ENCODE assay signal across 23 cellular contexts in the genomic region with DNA sequence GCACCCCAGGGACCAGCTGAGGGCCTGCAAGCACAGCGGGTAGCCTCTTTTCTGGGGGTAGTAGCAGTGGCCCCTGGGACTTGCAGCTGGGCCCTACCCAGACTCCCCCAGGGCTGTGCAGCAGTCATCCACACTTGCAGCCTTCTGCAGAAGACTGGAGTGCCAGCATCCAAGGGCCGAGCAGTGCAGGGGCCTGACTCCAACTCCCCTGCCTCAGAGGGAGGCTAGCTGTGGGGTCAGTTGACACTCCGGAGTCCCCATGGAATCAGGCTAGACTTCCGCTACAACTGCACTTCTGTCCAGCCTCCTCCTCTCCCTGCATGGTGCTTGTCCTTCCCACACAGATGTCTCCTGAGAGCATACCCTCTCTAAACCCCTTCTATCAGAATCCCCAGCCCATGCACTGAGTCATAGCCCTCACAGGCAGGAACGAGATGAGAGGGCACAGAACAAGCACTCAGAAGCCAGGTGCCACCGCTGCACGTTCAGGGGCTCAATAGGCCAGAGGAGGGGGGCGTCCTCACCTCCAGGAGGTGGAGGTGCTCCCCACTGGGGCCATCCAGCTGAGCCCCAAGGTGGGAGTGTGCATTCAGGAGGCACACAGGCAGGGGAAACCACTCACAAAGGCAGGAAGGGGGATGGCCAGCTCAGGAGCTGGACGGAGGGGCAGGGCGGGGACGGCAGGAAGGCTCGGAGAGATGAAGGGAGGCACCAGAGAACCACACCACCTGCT. TPM values are rescaled to one million over a fixed set of nuclear protein-coding genes. Genes with fewer than 3 reads are reported as not detected.
DNase-seq lines count a peak whose midpoint lies in the region; ATAC-seq, FAIRE-seq and TF ChIP-seq lines count a peak whose summit lies in the region.
"Had no signal": no experiment of that assay in that cellular context is flagged by ENCODE, and none has a peak within 500 bp of the region (broad histone marks: within the 10 kb centered on the region; RNA-seq: fewer than 3 reads in every experiment).

No MANE protein-coding gene starts in this region.

- H3K4me3 Mint-ChIP-seq in osteocyte (ENCODE audit: unreplicated experiment): no peak overlapping the region
- H3K4me3 Mint-ChIP-seq: HFFc6, mesothelial cell of epicardium, natural killer cell had no signal

- no peaks in the 10 kb centered on the region for H4K20me1 ChIP-seq in SK-N-SH (ENCODE audit: insufficient read depth)

- H3K79me2 ChIP-seq in SK-N-SH (ENCODE audit: insufficient read depth): no peaks in the 10 kb centered on the region

- DNase-seq in SK-N-SH (peak; percentile 25), GM12892 (ENCODE audit: insufficient read length) (peak; percentile 22), coronary artery (ENCODE audit: low spot score) (peak; percentile 63), osteocyte (ENCODE audit: extremely low spot score, unreplicated experiment) (peak; percentile 79), NCI-H1092 (lab: John Stamatoyannopoulos, UW) (no peak), MG63 (no peak)
- no peak for DNase-seq in stimulated activated CD4-positive, alpha-beta T cell treated with anti-CD3 and anti-CD28 coated beads, Interleukin-15, amount 100 ng/mL, for 24 hours
- DNase-seq: activated CD4-positive, alpha-beta T cell treated with anti-CD3 and anti-CD28 coated beads, Interleukin-2, amount 50 U/mL, for 1 hour; activated CD8-positive, alpha-beta memory T cell treated with anti-CD3 and anti-CD28 coated beads, Interleukin-2, amount 50 U/mL, for 4 hours; activated gamma-delta T cell; brain microvascular endothelial cell; GDM1; HFFc6; NK-92 treated with Interleukin-12 subunit alpha and Interleukin-12 subunit beta, amount 100 ng/mL, for 24 hours; WERI-Rb-1 had no signal

- H3K4me2 ChIP-seq in SK-N-SH: no peak overlapping the region
- H3K4me2 ChIP-seq: A549, KMS-11 had no signal

- no peak for TF ChIP-seq CTCF in SK-N-SH (IDR thresholded peaks at IDR 0.05)
- no peak for TF ChIP-seq CTCF in coronary artery (IDR thresholded peaks at IDR 0.05)
- no peak for TF ChIP-seq CTCF in osteocyte (IDR thresholded peaks at IDR 0.05)

- no peak overlapping the region for H3K27ac Mint-ChIP-seq in osteocyte (ENCODE audit: unreplicated experiment)
- H3K27ac Mint-ChIP-seq: HFFc6, mesothelial cell of epicardium, natural killer cell had no signal

- CTCF ChIA-PET in SK-N-SH (lab: Yijun Ruan, JAX): interaction anchor here (0.5 to 2.5 kb wide), 3 partner anchors 33 to 215 kb away, joined by 3 to 11 read pairs (median 3); no protein-coding TSS in a partner anchor

- H3K27ac ChIP-seq in SK-N-SH (ENCODE audit: low read depth in 2 of 2, low read length in 1 of 2) (no peak overlapping the region), coronary artery (no peak overlapping the region)
- H3K27ac ChIP-seq: A549, brain microvascular endothelial cell, KMS-11, left ventricle myocardium inferior, sigmoid colon, WERI-Rb-1 had no signal

- H3K4me1 ChIP-seq in SK-N-SH (ENCODE audit: control insufficient read depth in 1 of 2, insufficient read depth in 2 of 2, low read depth in 1 of 2, low read length in 1 of 2): peaks cover 0 to 7% of the 10 kb centered on the region in 2 experiments; a peak in 1 of 4 replicates
- H3K4me1 ChIP-seq: sigmoid colon had no signal

- TF ChIP-seq EP300 in SK-N-SH (IDR thresholded peaks at IDR 0.05; ENCODE audit: borderline replicate concordance in 1 of 2, low read depth in 1 of 2, low read length in 1 of 2): no peak

- peaks cover 19% of the 10 kb centered on the region for H3K27me3 Mint-ChIP-seq in osteocyte (ENCODE audit: unreplicated experiment)

- no peaks in the 10 kb centered on the region for H3F3A ChIP-seq in SK-N-SH (replicated peaks; ENCODE audit: insufficient read depth)

- H3K9ac ChIP-seq in SK-N-SH: no peak overlapping the region
- H3K9ac ChIP-seq: KMS-11 had no signal

- 93% methylated on average over 6 of the region's 12 CpGs for WGBS in SK-N-SH (ENCODE audit: low lambda C conversion rate)

- H3K36me3 ChIP-seq in SK-N-SH (replicated peaks in 1 of 2; ENCODE audit: control insufficient read depth in 1 of 2, insufficient read depth in 2 of 2, low read length in 1 of 2): no peaks in the 10 kb centered on the region
- no peaks in the 10 kb centered on the region for H3K36me3 ChIP-seq in MG63
- H3K36me3 ChIP-seq: brain microvascular endothelial cell, left ventricle myocardium inferior, sigmoid colon, WERI-Rb-1 had no signal

- H3K4me3 ChIP-seq in SK-N-SH (ENCODE audit: low read depth in 2 of 2, low read length in 1 of 2): no peak overlapping the region
- no peak overlapping the region for H3K4me3 ChIP-seq in coronary artery
- H3K4me3 ChIP-seq in MG63: no peak overlapping the region
- H3K4me3 ChIP-seq: A549, left ventricle myocardium inferior, sigmoid colon had no signal

- no peaks in the 10 kb centered on the region for H3K9me3 Mint-ChIP-seq in osteocyte (ENCODE audit: unreplicated experiment)
- H3K9me3 Mint-ChIP-seq: HFFc6, mesothelial cell of epicardium, natural killer cell had no signal

- H3K9me3 ChIP-seq in SK-N-SH (no peaks in the 10 kb centered on the region), MG63 (no peaks in the 10 kb centered on the region)
- H3K9me3 ChIP-seq: A549, left ventricle myocardium inferior, sigmoid colon had no signal

- H3K4me1 Mint-ChIP-seq in osteocyte (ENCODE audit: unreplicated experiment): no peaks in the 10 kb centered on the region
- H3K4me1 Mint-ChIP-seq: mesothelial cell of epicardium had no signal

- ATAC-seq in SK-N-SH treated with all-trans-retinoic acid at 6 μM for 48 hours: no peak
- ATAC-seq: A549 had no signal

- TF ChIP-seq POLR2A in GM12892 (IDR thresholded peaks at IDR 0.05; ENCODE audit: low read depth, low read length): no peak

- H3K36me3 Mint-ChIP-seq in osteocyte (ENCODE audit: unreplicated experiment): no peaks in the 10 kb centered on the region
- H3K36me3 Mint-ChIP-seq: mesothelial cell of epicardium, natural killer cell had no signal

- no peak for FAIRE-seq in GM12892 (lab: Jason Lieb, UNC)
- FAIRE-seq: A549, endometrium had no signal

- no peak for TF ChIP-seq RAD21 in SK-N-SH (IDR thresholded peaks at IDR 0.05; ENCODE audit: low read length)

- H3K27me3 ChIP-seq in SK-N-SH (ENCODE audit: insufficient read depth) (0 out of 2 replicates have a peak, but pooled peaks cover 14% of the 10 kb centered on the region), MG63 (no peaks in the 10 kb centered on the region)

- no peaks in the 10 kb centered on the region for H3K9me2 ChIP-seq in SK-N-SH

- POLR2A ChIA-PET in SK-N-SH (lab: Yijun Ruan, JAX): interaction anchor here (1.0 kb wide), 1 partner anchor 568 kb away, joined by 3 read pairs; no protein-coding TSS in a partner anchor

- no peak overlapping the region for H2AFZ ChIP-seq in SK-N-SH (ENCODE audit: low read depth)

TF ChIP-seq in SK-N-SH, 30 proteins besides CTCF, POLR2A, EP300 and RAD21:
- no peak for TF ChIP-seq TEAD4 (IDR thresholded peaks at IDR 0.05; ENCODE audit: borderline replicate concordance, insufficient read depth)
- no peak for TF ChIP-seq RXRA (IDR thresholded peaks at IDR 0.05; ENCODE audit: borderline replicate concordance, low read depth)
- TF ChIP-seq, protein P1, sequence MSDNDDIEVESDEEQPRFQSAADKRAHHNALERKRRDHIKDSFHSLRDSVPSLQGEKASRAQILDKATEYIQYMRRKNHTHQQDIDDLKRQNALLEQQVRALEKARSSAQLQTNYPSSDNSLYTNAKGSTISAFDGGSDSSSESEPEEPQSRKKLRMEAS (IDR thresholded peaks at IDR 0.05; ENCODE audit: low read depth): no peak
- TF ChIP-seq GABPA (IDR thresholded peaks at IDR 0.05; ENCODE audit: low read depth): no peak

TF ChIP-seq in SK-N-SH treated with all-trans-retinoic acid at 6 μM for 48 hours, 23 proteins besides CTCF, POLR2A, EP300 and RAD21 (continues in another document):
- TF ChIP-seq, protein P2, sequence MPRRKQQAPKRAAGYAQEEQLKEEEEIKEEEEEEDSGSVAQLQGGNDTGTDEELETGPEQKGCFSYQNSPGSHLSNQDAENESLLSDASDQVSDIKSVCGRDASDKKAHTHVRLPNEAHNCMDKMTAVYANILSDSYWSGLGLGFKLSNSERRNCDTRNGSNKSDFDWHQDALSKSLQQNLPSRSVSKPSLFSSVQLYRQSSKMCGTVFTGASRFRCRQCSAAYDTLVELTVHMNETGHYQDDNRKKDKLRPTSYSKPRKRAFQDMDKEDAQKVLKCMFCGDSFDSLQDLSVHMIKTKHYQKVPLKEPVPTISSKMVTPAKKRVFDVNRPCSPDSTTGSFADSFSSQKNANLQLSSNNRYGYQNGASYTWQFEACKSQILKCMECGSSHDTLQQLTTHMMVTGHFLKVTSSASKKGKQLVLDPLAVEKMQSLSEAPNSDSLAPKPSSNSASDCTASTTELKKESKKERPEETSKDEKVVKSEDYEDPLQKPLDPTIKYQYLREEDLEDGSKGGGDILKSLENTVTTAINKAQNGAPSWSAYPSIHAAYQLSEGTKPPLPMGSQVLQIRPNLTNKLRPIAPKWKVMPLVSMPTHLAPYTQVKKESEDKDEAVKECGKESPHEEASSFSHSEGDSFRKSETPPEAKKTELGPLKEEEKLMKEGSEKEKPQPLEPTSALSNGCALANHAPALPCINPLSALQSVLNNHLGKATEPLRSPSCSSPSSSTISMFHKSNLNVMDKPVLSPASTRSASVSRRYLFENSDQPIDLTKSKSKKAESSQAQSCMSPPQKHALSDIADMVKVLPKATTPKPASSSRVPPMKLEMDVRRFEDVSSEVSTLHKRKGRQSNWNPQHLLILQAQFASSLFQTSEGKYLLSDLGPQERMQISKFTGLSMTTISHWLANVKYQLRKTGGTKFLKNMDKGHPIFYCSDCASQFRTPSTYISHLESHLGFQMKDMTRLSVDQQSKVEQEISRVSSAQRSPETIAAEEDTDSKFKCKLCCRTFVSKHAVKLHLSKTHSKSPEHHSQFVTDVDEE (CRISPR knock-in tag; IDR thresholded peaks at IDR 0.05): no peak
- TF ChIP-seq, protein P3, sequence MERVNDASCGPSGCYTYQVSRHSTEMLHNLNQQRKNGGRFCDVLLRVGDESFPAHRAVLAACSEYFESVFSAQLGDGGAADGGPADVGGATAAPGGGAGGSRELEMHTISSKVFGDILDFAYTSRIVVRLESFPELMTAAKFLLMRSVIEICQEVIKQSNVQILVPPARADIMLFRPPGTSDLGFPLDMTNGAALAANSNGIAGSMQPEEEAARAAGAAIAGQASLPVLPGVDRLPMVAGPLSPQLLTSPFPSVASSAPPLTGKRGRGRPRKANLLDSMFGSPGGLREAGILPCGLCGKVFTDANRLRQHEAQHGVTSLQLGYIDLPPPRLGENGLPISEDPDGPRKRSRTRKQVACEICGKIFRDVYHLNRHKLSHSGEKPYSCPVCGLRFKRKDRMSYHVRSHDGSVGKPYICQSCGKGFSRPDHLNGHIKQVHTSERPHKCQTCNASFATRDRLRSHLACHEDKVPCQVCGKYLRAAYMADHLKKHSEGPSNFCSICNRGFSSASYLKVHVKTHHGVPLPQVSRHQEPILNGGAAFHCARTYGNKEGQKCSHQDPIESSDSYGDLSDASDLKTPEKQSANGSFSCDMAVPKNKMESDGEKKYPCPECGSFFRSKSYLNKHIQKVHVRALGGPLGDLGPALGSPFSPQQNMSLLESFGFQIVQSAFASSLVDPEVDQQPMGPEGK (CRISPR knock-in tag; IDR thresholded peaks at IDR 0.05; ENCODE audit: borderline replicate concordance): no peak

RNA-seq across cellular contexts. Expression of a gene that starts 7.5 kb away (rescaled TPM):
- polyA plus RNA-seq in SK-N-SH (2012; rRNA removed): not detected in 2 replicates
- 0.01 TPM in 1 of 2 replicates, not detected in the other for polyA plus RNA-seq in SK-N-SH (2012; cell fraction: cytosol; rRNA removed)
- polyA plus RNA-seq in SK-N-SH (2012; cell fraction: nucleus; rRNA removed): not detected in 2 replicates
- 0.11 TPM for polyA plus RNA-seq in GM12892 (2012; ENCODE audit: missing spikeins)
- total RNA-seq in osteocyte: not detected in 2 replicates
- total RNA-seq in MG63 (2014; rRNA removed; shearing (Covaris generic); ENCODE audit: low replicate concordance): 0.30 TPM in 1 of 2 replicates, not detected in the other
- total RNA-seq: HFFc6 had no signal

Comparison
In these comparisons a context has a peak if more than half of its experiments do, and no peak if none do; other contexts are left out.
1. DNase-seq: peak in SK-N-SH (single experiment), GM12892 (single experiment), coronary artery (single experiment) and osteocyte (single experiment); none in NCI-H1092 (single experiment), stimulated activated CD4-positive, alpha-beta T cell treated with anti-CD3 and anti-CD28 coated beads, Interleukin-15, amount 100 ng/mL, for 24 hours (single experiment) and MG63 (single experiment).